ENCODE assay signal across 13 cellular contexts in genomic region chr4:39626261-39626660, GRCh38. TPM values are rescaled to one million over a fixed set of nuclear protein-coding genes. Genes with fewer than 3 reads are reported as not detected.
DNase-seq lines count a peak whose midpoint lies in the region; ATAC-seq and TF ChIP-seq lines count a peak whose summit lies in the region.
"Had no signal": no experiment of that assay in that cellular context is flagged by ENCODE, and none has a peak within 500 bp of the region (broad histone marks: within the 10 kb centered on the region; RNA-seq: fewer than 3 reads in every experiment).

No MANE protein-coding gene starts in this region.

- H3K4me1 ChIP-seq in OCI-LY1 (ENCODE audit: insufficient read depth, low read length, severe bottlenecking) (peaks cover 72% of the 10 kb centered on the region), foreskin keratinocyte (no peaks in the 10 kb centered on the region)

- DNase-seq in A172 (ENCODE audit: low spot score) = no peak
- DNase-seq in foreskin keratinocyte = no peak
- DNase-seq in foreskin fibroblast = no peak
- DNase-seq in dedifferentiated amniotic fluid mesenchymal stem cell (ENCODE audit: extremely low spot score) = no peak
- DNase-seq: CD4-positive, CD25-positive, alpha-beta regulatory T cell; gastrocnemius medialis; stimulated activated naive CD8-positive, alpha-beta T cell treated with anti-CD3 and anti-CD28 coated beads, Interleukin-15, amount 100 ng/mL, for 72 hours had no signal

- H3K27ac ChIP-seq in OCI-LY1 (ENCODE audit: low read depth, low read length, poor library complexity, severe bottlenecking) = peak overlapping the region; percentile 91
- H3K27ac ChIP-seq in foreskin keratinocyte = no peak overlapping the region
- H3K27ac ChIP-seq: cardiac muscle cell, gastrocnemius medialis had no signal

- H3K4me3 ChIP-seq in GM08714 (ENCODE audit: low read length) (peak overlapping the region; percentile 65), OCI-LY1 (ENCODE audit: low read depth, low read length, poor library complexity, severe bottlenecking) (peak overlapping the region; percentile 58), foreskin fibroblast (ENCODE audit: low read depth in 1 of 2, low read length in 2 of 2) (no peak overlapping the region)
- H3K4me3 ChIP-seq: cardiac muscle cell, gastrocnemius medialis, skin epidermis had no signal

- H3K27me3 ChIP-seq in OCI-LY1 (ENCODE audit: insufficient read depth, low read length) (no peaks in the 10 kb centered on the region), foreskin keratinocyte (no peaks in the 10 kb centered on the region)
- H3K27me3 ChIP-seq: cardiac muscle cell, gastrocnemius medialis had no signal

- TF ChIP-seq CTCF in OCI-LY1 (IDR thresholded peaks at IDR 0.05; ENCODE audit: low read length) (no peak), foreskin keratinocyte (conservative IDR thresholded peaks at IDR 0.05) (no peak), foreskin fibroblast (IDR thresholded peaks at IDR 0.05; ENCODE audit: low read depth, low read length) (no peak)

- H3K9me3 ChIP-seq in OCI-LY1 (ENCODE audit: low read length) = no peaks in the 10 kb centered on the region
- H3K9me3 ChIP-seq: gastrocnemius medialis had no signal

- peak; percentile 59 for ATAC-seq in GM19452 (IDR thresholded peaks at IDR 0.05; ENCODE audit: unreplicated experiment)
- ATAC-seq in HG02981 (IDR thresholded peaks at IDR 0.05; ENCODE audit: unreplicated experiment) = peak; percentile 73
- ATAC-seq in foreskin keratinocyte = no peak
- ATAC-seq: gastrocnemius medialis; stimulated activated naive CD8-positive, alpha-beta T cell treated with anti-CD3 and anti-CD28 coated beads, Interleukin-15, amount 100 ng/mL, for 72 hours had no signal

- H3K4me2 ChIP-seq in OCI-LY1 (ENCODE audit: low read length) = peak overlapping the region; percentile 72

- H3K9ac ChIP-seq in OCI-LY1 (ENCODE audit: low read length) = peak overlapping the region; percentile 61

- no peaks in the 10 kb centered on the region for H3K36me3 ChIP-seq in OCI-LY1 (ENCODE audit: insufficient read depth, low read length)
- H3K36me3 ChIP-seq: cardiac muscle cell had no signal

- H3K9me2 ChIP-seq in OCI-LY1 (ENCODE audit: low read depth, low read length) = no peaks in the 10 kb centered on the region

- H3F3A ChIP-seq in OCI-LY1 (ENCODE audit: insufficient read depth, low read length) = peaks cover 6% of the 10 kb centered on the region

- no peaks in the 10 kb centered on the region for H4K20me1 ChIP-seq in OCI-LY1 (ENCODE audit: insufficient read depth, low read length)

- H3K79me2 ChIP-seq in OCI-LY1 (ENCODE audit: insufficient read depth, low read length) = peaks cover 7% of the 10 kb centered on the region; the same call in 1 of the 2 replicates

- H2AFZ ChIP-seq in OCI-LY1 (ENCODE audit: low read length) = no peak overlapping the region

RNA-seq across cellular contexts. Expression of gene SMIM14, which starts 12.4 kb away (rescaled TPM):
- 26.5 and 30.7 TPM in 2 replicates for total RNA-seq in A172 (2014; rRNA removed; shearing (Covaris generic))
- total RNA-seq in foreskin keratinocyte = 5.5 and 10.4 TPM in 2 replicates
- 4.3 and 5.3 TPM in 2 replicates for polyA plus RNA-seq in foreskin keratinocyte

Comparison
In these comparisons a context has a peak if more than half of its experiments do, and no peak if none do; other contexts are left out.
1. H3K4me3 ChIP-seq: peak in GM08714 (single experiment) and OCI-LY1 (single experiment); none in foreskin fibroblast (0 of 2).